ENCODE assay signal across 1 cellular context in genomic region chr2:33462512-33462911, GRCh38. TPM values are rescaled to one million over a fixed set of nuclear protein-coding genes. Genes with fewer than 3 reads are reported as not detected.
"Had no signal": no experiment of that assay in that cellular context is flagged by ENCODE, and none has a peak within 500 bp of the region (broad histone marks: within the 10 kb centered on the region; RNA-seq: fewer than 3 reads in every experiment).

No MANE protein-coding gene starts in this region.

RNA-seq across cellular contexts. Expression of gene RASGRP3, which starts 13.9 kb away (rescaled TPM):
- total RNA-seq: HepG2 had no signal
